24 cellular contexts compared by ENCODE assay signal in the genomic region with DNA sequence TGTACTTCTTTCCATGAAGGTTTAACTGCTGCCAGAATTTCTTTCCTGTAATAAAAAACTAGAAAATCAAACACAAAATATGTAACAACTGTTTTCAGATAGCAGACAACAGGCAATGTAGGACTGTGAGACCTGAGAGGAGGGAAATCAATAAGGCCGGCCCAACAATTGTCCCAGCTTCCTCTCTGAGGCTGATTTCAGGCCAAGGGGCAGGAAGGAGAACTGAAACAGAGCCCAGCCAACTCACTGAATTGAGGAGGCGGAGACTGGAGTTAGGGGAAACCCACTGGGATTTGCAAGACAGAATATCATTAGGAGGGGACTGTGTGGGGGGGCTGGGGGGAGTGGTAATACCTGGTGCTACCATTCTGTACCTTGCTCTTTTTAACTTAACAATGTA. TPM values are rescaled to one million over a fixed set of nuclear protein-coding genes. Genes with fewer than 3 reads are reported as not detected.
DNase-seq lines count a peak whose midpoint lies in the region; ATAC-seq and TF ChIP-seq lines count a peak whose summit lies in the region.
"Had no signal": no experiment of that assay in that cellular context is flagged by ENCODE, and none has a peak within 500 bp of the region (broad histone marks: within the 10 kb centered on the region; RNA-seq: fewer than 3 reads in every experiment).

No MANE protein-coding gene starts in this region.

- H3K27me3 Mint-ChIP-seq in activated CD8-positive, alpha-beta T cell treated with anti-CD3 and anti-CD28 coated beads, Interleukin-2, amount 10 ng/mL, durations not matched to agents 7 days and 5 days (ENCODE audit: low read depth) = no peaks in the 10 kb centered on the region
- H3K27me3 Mint-ChIP-seq: activated CD4-positive, alpha-beta T cell treated with anti-CD3 and anti-CD28 coated beads for 36 hours; CD4-positive, alpha-beta memory T cell; type B pancreatic cell had no signal

- TF ChIP-seq CTCF in VCaP (conservative IDR thresholded peaks at IDR 0.05) (no peak), mucosa of descending colon (IDR thresholded peaks at IDR 0.05) (no peak)

- ATAC-seq in GM21390 (IDR thresholded peaks at IDR 0.05; ENCODE audit: unreplicated experiment) (peak; percentile 64), HG02973 (IDR thresholded peaks at IDR 0.05; ENCODE audit: unreplicated experiment) (peak; percentile 54), mucosa of descending colon (peak; percentile 25)
- ATAC-seq in activated CD8-positive, alpha-beta T cell treated with anti-CD3 and anti-CD28 coated beads, Interleukin-2, amount 10 ng/mL, durations not matched to agents 7 days and 5 days = no peak
- ATAC-seq: activated CD4-positive, alpha-beta T cell treated with anti-CD3 and anti-CD28 coated beads for 36 hours; activated naive CD4-positive, alpha-beta T cell treated with anti-CD3 and anti-CD28 coated beads, Interleukin-2, amount 50 U/mL, for 72 hours; Right ventricle myocardium inferior had no signal

- CTCF ChIA-PET in activated CD8-positive, alpha-beta T cell treated with anti-CD3 and anti-CD28 coated beads, Interleukin-2, amount 10 ng/mL, durations not matched to agents 7 days and 5 days (lab: Charles Lee) = no interaction called here

- H3K36me3 Mint-ChIP-seq in activated CD8-positive, alpha-beta T cell treated with anti-CD3 and anti-CD28 coated beads, Interleukin-2, amount 10 ng/mL, durations not matched to agents 7 days and 5 days (ENCODE audit: low read depth) = no peaks in the 10 kb centered on the region
- H3K36me3 Mint-ChIP-seq: activated naive CD4-positive, alpha-beta T cell treated with anti-CD3 and anti-CD28 coated beads, Interleukin-2, amount 50 U/mL, for 72 hours; CD4-positive, alpha-beta memory T cell; type B pancreatic cell had no signal

- H3K4me3 Mint-ChIP-seq in activated CD8-positive, alpha-beta T cell treated with anti-CD3 and anti-CD28 coated beads, Interleukin-2, amount 10 ng/mL, durations not matched to agents 7 days and 5 days = no peak overlapping the region
- H3K4me3 Mint-ChIP-seq: activated CD4-positive, alpha-beta T cell treated with anti-CD3 and anti-CD28 coated beads for 36 hours; CD4-positive, alpha-beta memory T cell; type B pancreatic cell had no signal

- no peak for DNase-seq in mucosa of descending colon
- no peak for DNase-seq in inferior parietal cortex (ENCODE audit: extremely low spot score)
- DNase-seq in activated CD8-positive, alpha-beta T cell treated with anti-CD3 and anti-CD28 coated beads, Interleukin-2, amount 10 ng/mL, durations not matched to agents 7 days and 5 days = no peak
- no peak for DNase-seq in COLO668 (lab: John Stamatoyannopoulos, UW; ENCODE audit: unreplicated experiment)
- DNase-seq: activated CD4-positive, alpha-beta T cell treated with anti-CD3 and anti-CD28 coated beads for 36 hours; CD4-positive, alpha-beta memory T cell; effector CD8-positive, alpha-beta T cell; esophagus squamous epithelium; GDM1; Kasumi-1; left ventricle myocardium inferior; NCI-H1105; NCI-H2081 treated with DMSO at 0.1 percent for 48 hours; small intestine; stimulated activated CD4-positive, alpha-beta T cell treated with anti-CD3 and anti-CD28 coated beads, Interleukin-4, amount 100 ng/mL, for 24 hours; stomach; SW 1271 had no signal

- H3K36me3 ChIP-seq in mucosa of descending colon (ENCODE audit: low read depth) = no peaks in the 10 kb centered on the region
- H3K36me3 ChIP-seq: esophagus squamous epithelium, left ventricle myocardium inferior, neutrophil, stomach had no signal

- H3K4me1 Mint-ChIP-seq in activated CD8-positive, alpha-beta T cell treated with anti-CD3 and anti-CD28 coated beads, Interleukin-2, amount 10 ng/mL, durations not matched to agents 7 days and 5 days (ENCODE audit: low read depth) = no peaks in the 10 kb centered on the region
- H3K4me1 Mint-ChIP-seq: activated CD4-positive, alpha-beta T cell treated with anti-CD3 and anti-CD28 coated beads for 36 hours; CD4-positive, alpha-beta memory T cell had no signal

- H3K27ac ChIP-seq in VCaP = peak overlapping the region; percentile 19; the same call in 1 of the 2 replicates
- H3K27ac ChIP-seq: esophagus squamous epithelium, left ventricle myocardium inferior, neutrophil, stomach had no signal

- POLR2A ChIA-PET in activated CD8-positive, alpha-beta T cell treated with anti-CD3 and anti-CD28 coated beads, Interleukin-2, amount 10 ng/mL, durations not matched to agents 7 days and 5 days (lab: Charles Lee) = no interaction called here

- H3K4me3 ChIP-seq in mucosa of descending colon = no peak overlapping the region
- H3K4me3 ChIP-seq: esophagus squamous epithelium, left ventricle myocardium inferior, stomach had no signal

- H3K4me1 ChIP-seq in mucosa of descending colon (ENCODE audit: low read depth) = no peaks in the 10 kb centered on the region
- H3K4me1 ChIP-seq: esophagus squamous epithelium, left ventricle myocardium inferior, stomach had no signal

- intact Hi-C loops in mucosa of descending colon (cut with DNase I, micrococcal nuclease) = no loop called here

- peaks cover 4% of the 10 kb centered on the region for H3K9me3 Mint-ChIP-seq in activated CD8-positive, alpha-beta T cell treated with anti-CD3 and anti-CD28 coated beads, Interleukin-2, amount 10 ng/mL, durations not matched to agents 7 days and 5 days (ENCODE audit: insufficient read depth)
- H3K9me3 Mint-ChIP-seq: type B pancreatic cell had no signal

- no peak overlapping the region for H3K27ac Mint-ChIP-seq in activated CD8-positive, alpha-beta T cell treated with anti-CD3 and anti-CD28 coated beads, Interleukin-2, amount 10 ng/mL, durations not matched to agents 7 days and 5 days
- H3K27ac Mint-ChIP-seq: activated CD4-positive, alpha-beta T cell treated with anti-CD3 and anti-CD28 coated beads for 36 hours; activated naive CD4-positive, alpha-beta T cell treated with anti-CD3 and anti-CD28 coated beads, Interleukin-2, amount 50 U/mL, for 72 hours; CD4-positive, alpha-beta memory T cell; type B pancreatic cell had no signal

- H3K9me3 ChIP-seq in mucosa of descending colon = no peaks in the 10 kb centered on the region
- H3K9me3 ChIP-seq: esophagus squamous epithelium, left ventricle myocardium inferior, neutrophil, stomach had no signal

RNA-seq across cellular contexts. Expression of a gene that starts 42.2 kb away (rescaled TPM):
- total RNA-seq in mucosa of descending colon = 1 to 10 TPM; 2.7 to 8.6 (median 3.2) TPM
- not detected for total RNA-seq in activated CD8-positive, alpha-beta T cell treated with anti-CD3 and anti-CD28 coated beads, Interleukin-2, amount 10 ng/mL, durations not matched to agents 7 days and 5 days
- total RNA-seq: activated CD4-positive, alpha-beta T cell treated with anti-CD3 and anti-CD28 coated beads for 36 hours; activated naive CD4-positive, alpha-beta T cell treated with anti-CD3 and anti-CD28 coated beads, Interleukin-2, amount 50 U/mL, for 72 hours; CD4-positive, alpha-beta memory T cell had no signal
